Comparison of ENCODE assay signal across 10 cellular contexts in the genomic region with DNA sequence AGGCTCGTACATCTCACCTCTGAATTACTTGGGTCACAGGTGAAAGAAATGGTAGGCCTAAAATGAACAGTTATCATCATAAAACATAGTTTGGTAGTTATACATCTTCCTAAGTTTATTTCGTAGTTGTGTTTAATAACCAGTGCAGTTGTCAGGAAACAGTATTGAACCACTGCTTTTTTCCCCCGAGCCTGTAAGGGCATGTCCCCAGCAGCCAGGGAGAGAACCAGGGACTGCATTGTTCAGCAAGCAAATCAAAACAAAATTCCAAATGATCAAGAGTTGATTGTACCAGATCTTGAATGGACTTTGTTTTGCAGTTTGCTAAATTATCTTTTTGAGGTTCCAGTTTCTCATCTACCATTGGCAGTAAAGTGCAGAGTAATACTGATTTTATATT. TPM values are rescaled to one million over a fixed set of nuclear protein-coding genes. Genes with fewer than 3 reads are reported as not detected.
DNase-seq lines count a peak whose midpoint lies in the region; ATAC-seq and TF ChIP-seq lines count a peak whose summit lies in the region.
"Had no signal": no experiment of that assay in that cellular context is flagged by ENCODE, and none has a peak within 500 bp of the region (broad histone marks: within the 10 kb centered on the region; RNA-seq: fewer than 3 reads in every experiment).

No MANE protein-coding gene starts in this region.

- CTCF ChIA-PET in AG04450 (lab: Charles Lee), result interaction anchor here (1.6 kb wide), 1 partner anchor 109 kb away, joined by 5 read pairs; no protein-coding TSS in a partner anchor

- H3K4me3 ChIP-seq in AG04450 (ENCODE audit: low read depth, low read length) (peak overlapping the region; percentile 3; the same call in 1 of the 2 replicates), HUES64 (ENCODE audit: low read length) (0 out of 2 replicates have a peak overlapping the region, but pooled peaks have one; percentile 80), ascending aorta (peak overlapping the region; percentile 20 to 23), mesodermal cell (ENCODE audit: extremely low read depth, insufficient read depth, low read length, poor library complexity, severe bottlenecking) (no peak overlapping the region), uterus (no peak overlapping the region)

- POLR2A ChIA-PET in AG04450 (lab: Yijun Ruan, JAX), result no interaction called here

- ATAC-seq in GM18858 (IDR thresholded peaks at IDR 0.05; ENCODE audit: unreplicated experiment), result no peak

- no peaks in the 10 kb centered on the region for H3K27me3 ChIP-seq in AG04450 (ENCODE audit: control insufficient read depth, insufficient read depth, low read length)
- H3K27me3 ChIP-seq in HUES64 (ENCODE audit: insufficient read depth, low read length), result no peaks in the 10 kb centered on the region
- H3K27me3 ChIP-seq in ascending aorta, result no peaks in the 10 kb centered on the region
- H3K27me3 ChIP-seq in uterus, result no peaks in the 10 kb centered on the region

- 86% methylated on average over 3 of the region's 3 CpGs for WGBS in HUES64
- 89 to 100% methylated on average over 1 to 2 of the region's 3 CpGs for WGBS in mesodermal cell (ENCODE audit: insufficient coverage in 2 of 2), 2 experiments

- peak overlapping the region; percentile 42; the same call in 1 of the 2 replicates for H3K9ac ChIP-seq in HUES64 (ENCODE audit: low read depth, low read length)

- TF ChIP-seq CTCF in AG04450 (IDR thresholded peaks at IDR 0.05; ENCODE audit: low read depth, low read length) (no peak), ascending aorta (IDR thresholded peaks at IDR 0.05) (no peak), uterus (IDR thresholded peaks at IDR 0.05) (no peak)

- peaks cover 21% of the 10 kb centered on the region; the same call in 1 of the 2 replicates for H3K4me1 ChIP-seq in HUES64 (ENCODE audit: insufficient read depth, low read length)
- peaks cover 17 to 50% of the 10 kb centered on the region in 2 donors for H3K4me1 ChIP-seq in ascending aorta
- peaks cover 27% of the 10 kb centered on the region for H3K4me1 ChIP-seq in mesodermal cell (ENCODE audit: control insufficient read depth, insufficient read depth, low read length, poor library complexity, severe bottlenecking)
- peaks cover 5 to 10% of the 10 kb centered on the region in 2 donors for H3K4me1 ChIP-seq in uterus

- H3K36me3 ChIP-seq in HUES64 (ENCODE audit: insufficient read depth, low read length) (peaks cover 44% of the 10 kb centered on the region), ascending aorta (peaks cover 3 to 23% of the 10 kb centered on the region in 2 donors), mesodermal cell (ENCODE audit: control insufficient read depth, insufficient read depth, low read length) (peaks cover 57% of the 10 kb centered on the region), uterus (no peaks in the 10 kb centered on the region)

- H3K27ac ChIP-seq in AG04450 (ENCODE audit: low read depth, low read length) (no peak overlapping the region), HUES64 (ENCODE audit: low read depth, low read length) (0 out of 2 replicates have a peak overlapping the region, but pooled peaks have one; percentile 15), ascending aorta (no peak overlapping the region), mesodermal cell (ENCODE audit: low read depth, low read length, severe bottlenecking) (peak overlapping the region; percentile 3), uterus (no peak overlapping the region)

- no peak for DNase-seq in AG04450 (ENCODE audit: low read depth, low spot score)
- no peak for DNase-seq in ascending aorta (ENCODE audit: low spot score in 2 of 2)
- no peak for DNase-seq in uterus
- DNase-seq in ACHN, result no peak
- DNase-seq in DMS79 treated with DMSO at 0.1 percent for 48 hours (lab: John Stamatoyannopoulos, UW), result no peak
- DNase-seq: DMS 273 treated with DMSO at 0.1 percent for 48 hours, OCI-M1 had no signal

- intact Hi-C loops in ascending aorta (cut with DNase I), result no loop called here
- intact Hi-C loops in uterus (cut with DNase I; ENCODE audit: low total_unique reads), result no loop called here

- in situ Hi-C loops in ACHN (cut with HindIII; ENCODE audit: low pct_ligation_motif_present, low pct_unique_long_range_greater_than_20kb, low sequenced_read_pairs), result loop anchor here (10.0 to 25.0 kb wide), 2 partner anchors 112 to 211 kb away; no protein-coding TSS in a partner anchor

- H3K9me3 ChIP-seq in AG04450 (ENCODE audit: control insufficient read depth, insufficient read depth, low read length) (no peaks in the 10 kb centered on the region; the same call in 1 of the 2 replicates), HUES64 (ENCODE audit: insufficient read depth, low read depth, low read length) (no peaks in the 10 kb centered on the region), ascending aorta (no peaks in the 10 kb centered on the region), mesodermal cell (ENCODE audit: control insufficient read depth, low read length) (no peaks in the 10 kb centered on the region), uterus (no peaks in the 10 kb centered on the region)

- no peak for TF ChIP-seq POLR2A in uterus (IDR thresholded peaks at IDR 0.05)

RNA-seq across cellular contexts. Expression of gene EIF4H, which starts 2.4 kb away (rescaled TPM):
- polyA plus RNA-seq in AG04450 (2011; rRNA removed), result 378 and 404 TPM in 2 replicates
- 253 and 255 TPM in 2 replicates for polyA minus RNA-seq in AG04450 (2011; rRNA and poly(A)+ RNA removed)
- 255 TPM for polyA plus RNA-seq in HUES64 (2013, experiment 1 of 2)
- polyA plus RNA-seq in HUES64 (2013, experiment 2 of 2), result 271 TPM
- total RNA-seq in ascending aorta, result 150 TPM
- 303 TPM for polyA plus RNA-seq in mesodermal cell (2013, experiment 1 of 2)
- 289 TPM for polyA plus RNA-seq in mesodermal cell (2013, experiment 2 of 2)
- 100 to 1,000 TPM; 122 to 257 (median 193) TPM for total RNA-seq in uterus

RNA-seq across cellular contexts. Expression of gene LAT2, which starts 33.3 kb away (rescaled TPM):
- 0.22 and 0.26 TPM in 2 replicates for polyA plus RNA-seq in AG04450 (2011; rRNA removed)
- polyA minus RNA-seq in AG04450 (2011; rRNA and poly(A)+ RNA removed), result 0.74 TPM in 2 replicates
- 0.40 TPM for polyA plus RNA-seq in HUES64 (2013, experiment 1 of 2)
- polyA plus RNA-seq in HUES64 (2013, experiment 2 of 2), result not detected
- 1.5 TPM for total RNA-seq in ascending aorta
- 0.37 TPM for polyA plus RNA-seq in mesodermal cell (2013, experiment 1 of 2)
- polyA plus RNA-seq in mesodermal cell (2013, experiment 2 of 2), result 0.15 TPM
- total RNA-seq in uterus, result 10 to 100 TPM in 1 of 4 donors, 1 to 10 TPM in 3; 2.1 to 14.4 (median 6.0) TPM

Comparison
In these comparisons a context has a peak if more than half of its experiments do, and no peak if none do; other contexts are left out.
1. H3K27ac ChIP-seq: peak in HUES64 (single experiment) and mesodermal cell (single experiment); none in AG04450 (single experiment), ascending aorta (0 of 2) and uterus (0 of 2).
2. H3K4me3 ChIP-seq: peak in AG04450 (single experiment), HUES64 (single experiment) and ascending aorta (2 of 2); none in mesodermal cell (single experiment) and uterus (0 of 2).